In the genomic region with DNA sequence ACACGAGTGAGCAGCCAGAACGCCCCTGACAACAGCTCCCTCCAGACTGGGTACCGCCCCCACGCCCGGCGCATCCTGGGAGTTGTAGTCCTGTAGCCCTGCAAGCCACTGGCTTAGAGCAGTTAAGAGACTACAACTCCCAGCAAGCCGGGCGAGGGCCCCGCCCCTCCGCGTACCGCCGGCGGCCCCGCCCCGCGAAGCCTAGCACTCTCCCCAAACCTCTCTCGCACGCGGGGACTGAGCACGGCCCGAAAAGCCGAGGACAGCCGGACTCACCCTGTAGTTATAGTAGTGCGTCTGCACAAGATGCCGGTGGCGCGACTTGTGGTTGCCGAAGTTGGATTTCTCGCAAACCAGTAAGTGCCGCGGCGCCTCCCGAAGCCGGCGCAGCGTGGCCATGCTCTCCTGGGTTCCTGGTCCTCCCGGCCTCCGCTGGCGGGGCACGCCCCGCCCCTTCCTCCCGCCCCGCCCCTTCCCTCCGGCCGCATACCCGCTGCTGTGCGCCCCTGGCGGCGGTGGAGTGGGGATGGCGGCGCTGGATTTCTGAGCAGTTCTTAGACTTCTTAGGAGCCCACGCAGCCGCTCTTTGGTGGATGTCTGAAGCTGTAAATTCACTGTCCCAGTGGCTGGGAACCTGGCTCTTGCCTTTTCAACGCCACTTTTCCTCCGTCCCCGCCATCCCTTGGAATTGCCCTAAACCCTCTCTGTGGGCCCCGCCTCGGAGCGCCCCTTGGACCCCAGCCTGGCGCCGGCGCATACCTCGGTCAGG, we compare ENCODE assay signal across 8 cellular contexts. TPM values are rescaled to one million over a fixed set of nuclear protein-coding genes. Genes with fewer than 3 reads are reported as not detected.
DNase-seq lines count a peak whose midpoint lies in the region; ATAC-seq and TF ChIP-seq lines count a peak whose summit lies in the region.

A gene with protein sequence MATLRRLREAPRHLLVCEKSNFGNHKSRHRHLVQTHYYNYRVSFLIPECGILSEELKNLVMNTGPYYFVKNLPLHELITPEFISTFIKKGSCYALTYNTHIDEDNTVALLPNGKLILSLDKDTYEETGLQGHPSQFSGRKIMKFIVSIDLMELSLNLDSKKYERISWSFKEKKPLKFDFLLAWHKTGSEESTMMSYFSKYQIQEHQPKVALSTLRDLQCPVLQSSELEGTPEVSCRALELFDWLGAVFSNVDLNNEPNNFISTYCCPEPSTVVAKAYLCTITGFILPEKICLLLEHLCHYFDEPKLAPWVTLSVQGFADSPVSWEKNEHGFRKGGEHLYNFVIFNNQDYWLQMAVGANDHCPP (minus strand): TSS at position 434 of the 769 bp plus-strand sequence. CDS start 35 bp downstream, at position 399.

- ATAC-seq in GM21528 (IDR thresholded peaks at IDR 0.05; ENCODE audit: low FRiP score, unreplicated experiment), result peak; percentile 97
- ATAC-seq in IMR-90 (ENCODE audit: low read depth), result peak; percentile 99

- CTCF ChIA-PET in IMR-90 (lab: Yijun Ruan, JAX), result interaction anchor here (0.6 kb wide), 1 partner anchor 60 kb away, joined by 3 read pairs; no protein-coding TSS in a partner anchor
- CTCF ChIA-PET in OCI-LY7 (lab: Charles Lee; ENCODE audit: unreplicated experiment), result interaction anchor here (0.6 to 0.7 kb wide), 2 partner anchors 21 to 983 kb away, joined by 5 to 6 read pairs; a partner anchor contains a TSS

- intact Hi-C loops in IMR-90 (cut with micrococcal nuclease), result no loop called here
- intact Hi-C loops in OCI-LY7 (cut with micrococcal nuclease; ENCODE audit: unreplicated experiment), result loop anchor here (5.0 kb wide), 1 partner anchor 226 kb away; a partner anchor contains a TSS

- H4K20me1 ChIP-seq in IMR-90 (ENCODE audit: insufficient read depth, low read length) (no peaks in the 10 kb centered on the region; the same call in 1 of the 2 replicates), OCI-LY7 (ENCODE audit: insufficient read depth, low read length) (no peaks in the 10 kb centered on the region)

- WGBS in IMR-90 (ENCODE audit: extremely low coverage in 2 of 2, insufficient read length in 1 of 2), 2 experiments, result 0% methylated on average over 4 of the region's 64 CpGs; no CpG with 5 or more reads in 1 of the 2 experiments

- H3K36me3 ChIP-seq in IMR-90 (ENCODE audit: control insufficient read depth, insufficient read depth, low read length), result peaks cover 5% of the 10 kb centered on the region
- peaks cover 17% of the 10 kb centered on the region for H3K36me3 ChIP-seq in OCI-LY7 (ENCODE audit: insufficient read depth, low read length)
- peaks cover 4 to 7% of the 10 kb centered on the region in 2 donors for H3K36me3 ChIP-seq in mucosa of rectum (ENCODE audit: control insufficient read depth in 2 of 2, insufficient read depth in 2 of 2, low read length in 2 of 2)

- H3K4ac ChIP-seq in IMR-90 (ENCODE audit: low read depth, low read length), result peak within 1 kb of the TSS; percentile 86

- peak within 1 kb of the TSS; percentile 87 for H2AK9ac ChIP-seq in IMR-90 (replicated peaks; ENCODE audit: low read depth, low read length, poor library complexity)

- TF ChIP-seq RAD21 in IMR-90 (IDR thresholded peaks at IDR 0.05; ENCODE audit: low read length), result peak; percentile 43

- TF ChIP-seq POLR2A in IMR-90 (IDR thresholded peaks at IDR 0.05; ENCODE audit: low read depth, low read length), result 0 out of 2 replicates have a peak, but pooled peaks have one; percentile 38

- H3K27ac ChIP-seq in IMR-90 (ENCODE audit: insufficient read depth, low read length) (peak within 1 kb of the TSS; percentile 95), OCI-LY7 (ENCODE audit: low read depth, low read length, poor library complexity, severe bottlenecking) (peak within 1 kb of the TSS; percentile 61), mucosa of rectum (ENCODE audit: low read depth in 2 of 2, low read length in 2 of 2) (peak within 1 kb of the TSS; percentile 81 to 82)

- peak within 1 kb of the TSS; percentile 82 for H2BK5ac ChIP-seq in IMR-90 (ENCODE audit: low read depth, low read length, poor library complexity, severe bottlenecking)

- peak within 1 kb of the TSS; percentile 65; the same call in 1 of the 2 replicates for H2BK20ac ChIP-seq in IMR-90 (ENCODE audit: low read depth, low read length)

- H3K9me2 ChIP-seq in OCI-LY7 (ENCODE audit: insufficient read depth, low read length), result no peaks in the 10 kb centered on the region

- H3K23ac ChIP-seq in IMR-90 (ENCODE audit: low read depth, low read length), result peak within 1 kb of the TSS; percentile 96

- DNase-seq in DMS153 (lab: John Stamatoyannopoulos, UW) (peak; percentile 85), IMR-90 (peak; percentile 95), OCI-LY7 (ENCODE audit: low spot score) (peak; percentile 97), activated T-cell treated with anti-CD3 and anti-CD28 coated beads for 48 hours (ENCODE audit: low read depth) (peak; percentile 98), epithelial cell of proximal tubule (ENCODE audit: low read depth) (peak; percentile 52)
- DNase-seq in stimulated activated CD8-positive, alpha-beta memory T cell treated with anti-CD3 and anti-CD28 coated beads, Interleukin-4, amount 100 ng/mL, for 48 hours, result peak; percentile 99

- H4K91ac ChIP-seq in IMR-90 (ENCODE audit: insufficient read depth, low read depth, low read length), result peak within 1 kb of the TSS; percentile 82

- H2BK15ac ChIP-seq in IMR-90 (ENCODE audit: low read depth, low read length), result peak within 1 kb of the TSS; percentile 3; the same call in 1 of the 3 replicates

- H3K9me1 ChIP-seq in IMR-90 (ENCODE audit: insufficient read depth, low read length), result peaks cover 4% of the 10 kb centered on the region; the same call in 1 of the 2 replicates

- peaks cover 4 to 5% of the 10 kb centered on the region in 2 experiments; a peak in 2 of 4 replicates for H3K79me1 ChIP-seq in IMR-90 (ENCODE audit: low read depth in 1 of 2, low read length in 2 of 2)

- POLR2A ChIA-PET in IMR-90 (lab: Charles Lee; ENCODE audit: unreplicated experiment) (no interaction called here), OCI-LY7 (lab: Charles Lee) (interaction anchor here (0.6 to 1.4 kb wide), 7 partner anchors 10 to 1671 kb away, joined by 3 to 8 read pairs (median 4); a partner anchor contains a TSS)

- H3K18ac ChIP-seq in IMR-90 (ENCODE audit: low read depth, low read length), result peak within 1 kb of the TSS; percentile 80

- peak within 1 kb of the TSS; percentile 70 for H3K56ac ChIP-seq in IMR-90 (ENCODE audit: extremely low read depth, insufficient read depth, low read length)

- in situ Hi-C loops in IMR-90 (cut with MboI; ENCODE audit: low sequenced_read_pairs), result no loop called here

- peak within 1 kb of the TSS; percentile 87 for H3K4me3 ChIP-seq in IMR-90 (ENCODE audit: insufficient read depth, low read depth, low read length)
- peak within 1 kb of the TSS; percentile 79 for H3K4me3 ChIP-seq in OCI-LY7 (ENCODE audit: low read depth, low read length, poor library complexity, severe bottlenecking)
- H3K4me3 ChIP-seq in epithelial cell of proximal tubule (ENCODE audit: low read depth, low read length), result peak within 1 kb of the TSS; percentile 62
- peak within 1 kb of the TSS; percentile 91 to 98 for H3K4me3 ChIP-seq in mucosa of rectum (ENCODE audit: low read length in 2 of 2)

- H3K27me3 ChIP-seq in IMR-90 (ENCODE audit: control insufficient read depth, insufficient read depth, low read length) (no peaks in the 10 kb centered on the region), mucosa of rectum (ENCODE audit: control insufficient read depth in 2 of 2, insufficient read depth in 2 of 2, low read length in 2 of 2) (no peaks in the 10 kb centered on the region)

- peak within 1 kb of the TSS; percentile 92 to 98 for H4K8ac ChIP-seq in IMR-90 (ENCODE audit: low read depth in 2 of 2, low read length in 2 of 2)

- H2AFZ ChIP-seq in IMR-90 (replicated peaks; ENCODE audit: low read length, poor library complexity), result peak within 1 kb of the TSS; percentile 99
- H2AFZ ChIP-seq in OCI-LY7 (ENCODE audit: low read length), result peak within 1 kb of the TSS; percentile 98

- dilution Hi-C loops in IMR-90 (cut with HindIII; ENCODE audit: low sequenced_read_pairs, unreplicated experiment), result no loop called here

- BruUV-seq in IMR-90 (replicated peaks; lab: Mats Ljungman, UMichigan), result no TSS peak
- BruUV-seq in OCI-LY7 (replicated peaks; lab: Mats Ljungman, UMichigan), result no TSS peak

- peak within 1 kb of the TSS; percentile 84 for H2BK120ac ChIP-seq in IMR-90 (ENCODE audit: low read depth, low read length)

- no peaks in the 10 kb centered on the region; the same call in 1 of the 2 replicates for H3K79me2 ChIP-seq in OCI-LY7 (ENCODE audit: insufficient read depth, low read depth, low read length)

- H3K9ac ChIP-seq in IMR-90 (ENCODE audit: low read depth, low read length) (peak within 1 kb of the TSS; percentile 92), mucosa of rectum (ENCODE audit: low read depth in 1 of 2, low read length in 2 of 2) (peak within 1 kb of the TSS; percentile 75 to 86)

- H3K14ac ChIP-seq in IMR-90 (replicated peaks; ENCODE audit: low read depth, low read length), result peak within 1 kb of the TSS; percentile 97

- peak within 1 kb of the TSS; percentile 83; the same call in 1 of the 2 replicates for H2AK5ac ChIP-seq in IMR-90 (ENCODE audit: low read depth, low read length)

- H3K9me3 ChIP-seq in IMR-90 (ENCODE audit: control insufficient read depth, insufficient read depth, low read length), result no peaks in the 10 kb centered on the region
- no peaks in the 10 kb centered on the region for H3K9me3 ChIP-seq in OCI-LY7 (ENCODE audit: low read length)
- H3K9me3 ChIP-seq in mucosa of rectum (ENCODE audit: control insufficient read depth in 2 of 2, low read length in 2 of 2), result no peaks in the 10 kb centered on the region

- peak within 1 kb of the TSS; percentile 95 for H4K5ac ChIP-seq in IMR-90 (ENCODE audit: low read depth, low read length)

- no peaks in the 10 kb centered on the region; the same call in 1 of the 2 replicates for H3K4me1 ChIP-seq in IMR-90 (ENCODE audit: control insufficient read depth, insufficient read depth, low read length)
- peaks cover 11% of the 10 kb centered on the region for H3K4me1 ChIP-seq in OCI-LY7 (ENCODE audit: insufficient read depth, low read length, poor library complexity, severe bottlenecking)
- peaks cover 5% of the 10 kb centered on the region in 2 donors for H3K4me1 ChIP-seq in mucosa of rectum (ENCODE audit: control insufficient read depth in 2 of 2, insufficient read depth in 2 of 2, low read length in 2 of 2)

- H3K4me2 ChIP-seq in IMR-90 (ENCODE audit: low read depth, low read length) (peak within 1 kb of the TSS; percentile 92), OCI-LY7 (ENCODE audit: low read length) (peak within 1 kb of the TSS; percentile 96)

- TF ChIP-seq CTCF in IMR-90 (conservative IDR thresholded peaks at IDR 0.05; ENCODE audit: low read depth, low read length), result peak; percentile 77
- peak; percentile 83 for TF ChIP-seq CTCF in OCI-LY7 (conservative IDR thresholded peaks at IDR 0.05; ENCODE audit: low read length)
- TF ChIP-seq CTCF in epithelial cell of proximal tubule (conservative IDR thresholded peaks at IDR 0.05; ENCODE audit: low read depth, low read length), result peak; percentile 79

RNA-seq across cellular contexts. Expression of the gene that starts here (rescaled TPM):
- total RNA-seq in IMR-90 (2012; rRNA removed) (19.7 and 22.2 TPM in 2 replicates), OCI-LY7 (2022) (9.6 and 12.2 TPM in 2 replicates), epithelial cell of proximal tubule (8.5 and 16.3 TPM in 2 replicates)
- polyA plus RNA-seq in IMR-90 (2012; rRNA removed), result 6.6 and 8.1 TPM in 2 replicates
- 3.2 and 4.2 TPM in 2 replicates for polyA plus RNA-seq in IMR-90 (2012; cell fraction: cytosol; rRNA removed)
- polyA plus RNA-seq in IMR-90 (2012; cell fraction: nucleus; rRNA removed; ENCODE audit: low replicate concordance), result 2.3 and 4.6 TPM in 2 replicates
- total RNA-seq in OCI-LY7 (2014; rRNA removed; shearing (Covaris generic)), result 8.0 and 22.7 TPM in 2 replicates

Comparison
In these comparisons a context has a peak if more than half of its experiments do, and no peak if none do; other contexts are left out.
1. Peak in every context shown above with its lines: DNase-seq, ATAC-seq, H3K4me3 ChIP-seq and H3K27ac ChIP-seq.